14 cellular contexts compared by ENCODE assay signal in the genomic region with DNA sequence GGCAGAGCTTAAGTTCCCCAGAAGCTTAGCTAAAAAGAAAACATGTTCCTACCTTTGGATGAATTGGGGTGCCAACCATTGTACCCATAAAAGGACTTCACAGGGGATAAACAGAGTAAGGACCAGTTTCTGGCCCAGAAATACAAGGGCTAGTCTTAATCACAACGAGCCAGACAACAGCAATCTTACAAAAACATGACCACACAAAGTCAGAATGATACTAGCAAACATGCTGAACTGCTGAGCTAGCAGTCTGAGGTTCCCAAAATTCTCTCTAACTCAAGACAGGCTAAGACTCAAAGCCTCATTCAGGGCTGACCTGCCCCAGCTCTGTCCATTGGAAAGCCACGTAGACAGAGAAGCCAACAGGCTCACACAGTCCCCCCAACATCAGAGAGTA. TPM values are rescaled to one million over a fixed set of nuclear protein-coding genes. Genes with fewer than 3 reads are reported as not detected.
A peak's percentile ranks its signal among the peaks of the same experiment; 100 is the strongest.
DNase-seq lines count a peak whose midpoint lies in the region; ATAC-seq and TF ChIP-seq lines count a peak whose summit lies in the region.
"Had no signal": no experiment of that assay in that cellular context is flagged by ENCODE, and none has a peak within 500 bp of the region (broad histone marks: within the 10 kb centered on the region; RNA-seq: fewer than 3 reads in every experiment).

No MANE protein-coding gene starts in this region.

- ATAC-seq in GM19025 (IDR thresholded peaks at IDR 0.05; ENCODE audit: low read depth, unreplicated experiment), result peak; percentile 59
- peak; percentile 87 for ATAC-seq in HG02623 (IDR thresholded peaks at IDR 0.05; ENCODE audit: unreplicated experiment)
- peak; percentile 91 for ATAC-seq in HG03442 (IDR thresholded peaks at IDR 0.05; ENCODE audit: unreplicated experiment)
- no peak for ATAC-seq in SK-N-SH treated with all-trans-retinoic acid at 6 μM for 48 hours
- ATAC-seq: gastrocnemius medialis; naive thymus-derived CD8-positive, alpha-beta T cell; Panc1 had no signal

- H3K4me1 ChIP-seq in neural progenitor cell, result no peaks in the 10 kb centered on the region
- H3K4me1 ChIP-seq: gastrocnemius medialis, transverse colon had no signal

- H3K36me3 ChIP-seq in neural progenitor cell, result no peaks in the 10 kb centered on the region
- H3K36me3 ChIP-seq: gastrocnemius medialis, transverse colon had no signal

- no peaks in the 10 kb centered on the region for H3K4me1 Mint-ChIP-seq in neural progenitor cell

- peaks cover 28% of the 10 kb centered on the region for H3K79me2 ChIP-seq in neural progenitor cell (ENCODE audit: low read depth)

- no peak for TF ChIP-seq CTCF in neural progenitor cell (IDR thresholded peaks at IDR 0.05)

- H3K9me3 ChIP-seq in neural progenitor cell (ENCODE audit: low read depth), result peaks cover 5% of the 10 kb centered on the region
- H3K9me3 ChIP-seq: gastrocnemius medialis, transverse colon had no signal

- no peaks in the 10 kb centered on the region for H3F3A ChIP-seq in neural progenitor cell (ENCODE audit: low read depth)

- no peaks in the 10 kb centered on the region for H4K20me1 ChIP-seq in neural progenitor cell (ENCODE audit: low read depth)

- DNase-seq in Ammon's horn (ENCODE audit: low spot score) (peak; percentile 14), occipital lobe (lab: John Stamatoyannopoulos, UW) (no peak), neural progenitor cell (ENCODE audit: low spot score) (no peak)
- DNase-seq in NK-92 treated with Interleukin-12 subunit alpha and Interleukin-12 subunit beta, amount 100 ng/mL, for 24 hours (lab: John Stamatoyannopoulos, UW), result no peak
- DNase-seq: gastrocnemius medialis; KG1; naive thymus-derived CD8-positive, alpha-beta T cell; NCI-H2171; transverse colon had no signal

- H3K9ac ChIP-seq in neural progenitor cell, result no peak overlapping the region

- peaks cover 1% of the 10 kb centered on the region for H3K36me3 Mint-ChIP-seq in neural progenitor cell

- no peak overlapping the region for H2AFZ ChIP-seq in neural progenitor cell (replicated peaks)

- H3K9me3 Mint-ChIP-seq in neural progenitor cell, result peaks cover 2% of the 10 kb centered on the region

- H3K4me3 Mint-ChIP-seq in neural progenitor cell, result no peak overlapping the region
- H3K4me3 Mint-ChIP-seq: naive thymus-derived CD8-positive, alpha-beta T cell had no signal

- H3K27me3 ChIP-seq in neural progenitor cell, result no peaks in the 10 kb centered on the region
- H3K27me3 ChIP-seq: gastrocnemius medialis, transverse colon had no signal

- no peak overlapping the region for H3K27ac ChIP-seq in neural progenitor cell
- H3K27ac ChIP-seq: gastrocnemius medialis, transverse colon had no signal

- H3K27ac Mint-ChIP-seq in neural progenitor cell, result no peak overlapping the region

- no peaks in the 10 kb centered on the region for H3K27me3 Mint-ChIP-seq in neural progenitor cell (ENCODE audit: insufficient read depth, low read depth)
- H3K27me3 Mint-ChIP-seq: naive thymus-derived CD8-positive, alpha-beta T cell had no signal

- H3K4me3 ChIP-seq in neural progenitor cell, result no peak overlapping the region
- H3K4me3 ChIP-seq: gastrocnemius medialis, transverse colon had no signal

- H3K4me2 ChIP-seq in neural progenitor cell, result no peak overlapping the region

TF ChIP-seq in SK-N-SH treated with all-trans-retinoic acid at 6 μM for 48 hours, 23 proteins besides CTCF, POLR2A, EP300 and RAD21:
- TF ChIP-seq CSDC2 (CRISPR knock-in tag; IDR thresholded peaks at IDR 0.05), result no peak
- no peak for TF ChIP-seq ZNF70 (CRISPR knock-in tag; IDR thresholded peaks at IDR 0.05)
- TF ChIP-seq PPARA (CRISPR knock-in tag; IDR thresholded peaks at IDR 0.05; ENCODE audit: borderline replicate concordance), result no peak
- no peak for TF ChIP-seq ARNTL (CRISPR knock-in tag; IDR thresholded peaks at IDR 0.05; ENCODE audit: borderline replicate concordance, low read depth)
TF ChIP-seq in SK-N-SH treated with all-trans-retinoic acid at 6 μM for 48 hours: peak in this region for 0.

RNA-seq across cellular contexts. Expression of a gene that starts 40.3 kb away (rescaled TPM):
- 66.0 TPM for total RNA-seq in occipital lobe
- 43.6 and 68.0 TPM in 2 replicates for total RNA-seq in neural progenitor cell (ENCODE audit: low replicate concordance)
